In genomic region chr10:34017281-34017680, GRCh38 we compare ENCODE assay signal across 22 cellular contexts.
DNase-seq lines count a peak whose midpoint lies in the region; ATAC-seq and TF ChIP-seq lines count a peak whose summit lies in the region.
"Had no signal": no experiment of that assay in that cellular context is flagged by ENCODE, and none has a peak within 500 bp of the region (broad histone marks: within the 10 kb centered on the region; RNA-seq: fewer than 3 reads in every experiment).

No MANE protein-coding gene starts in this region.

- no TSS peak for BruUV-seq in A673 (replicated peaks; lab: Mats Ljungman, UMichigan)
- BruUV-seq in OCI-LY7 (replicated peaks; lab: Mats Ljungman, UMichigan): no TSS peak

- H4K20me1 ChIP-seq in OCI-LY7 (ENCODE audit: insufficient read depth, low read length): no peaks in the 10 kb centered on the region

- no peaks in the 10 kb centered on the region for H3K9me3 Mint-ChIP-seq in activated T-helper 1 cell treated with anti-CD3 and anti-CD28 coated beads, Interleukin-12 subunit alpha, Interleukin-12 subunit beta, Interleukin-2, Interleukin-4 antibody, amounts not matched to agents 30 ng/mL and 10 ng/mL and 1 ng/mL, durations not matched to agents 14 hours and 24 hours and 36 hours
- peaks cover 0 to 6% of the 10 kb centered on the region in 2 donors for H3K9me3 Mint-ChIP-seq in stimulated activated naive B cell treated with anti-CD40 and anti-IgM and Interleukin-4, amounts not matched to agents 10 μg/mL and 1 μg/mL and 100 μg/mL, for 72 hours

- no peaks in the 10 kb centered on the region for H3K79me2 ChIP-seq in OCI-LY7 (ENCODE audit: insufficient read depth, low read depth, low read length)
- H3K79me2 ChIP-seq: parathyroid adenoma had no signal

- no peak overlapping the region for H3K27ac Mint-ChIP-seq in activated T-helper 1 cell treated with anti-CD3 and anti-CD28 coated beads, Interleukin-12 subunit alpha, Interleukin-12 subunit beta, Interleukin-2, Interleukin-4 antibody, amounts not matched to agents 30 ng/mL and 10 ng/mL and 1 ng/mL, durations not matched to agents 14 hours and 24 hours and 36 hours
- H3K27ac Mint-ChIP-seq in stimulated activated naive B cell treated with anti-CD40 and anti-IgM and Interleukin-4, amounts not matched to agents 10 μg/mL and 1 μg/mL and 100 μg/mL, for 72 hours: no peak overlapping the region
- H3K27ac Mint-ChIP-seq: activated naive CD8-positive, alpha-beta T cell; brain had no signal

- H3K4me2 ChIP-seq in OCI-LY7 (ENCODE audit: low read length): no peak overlapping the region

- POLR2A ChIA-PET in A673 (lab: Charles Lee; ENCODE audit: low non-redundant PET) (no interaction called here), OCI-LY7 (lab: Charles Lee) (no interaction called here)

- no peaks in the 10 kb centered on the region for H3K4me1 Mint-ChIP-seq in activated T-helper 1 cell treated with anti-CD3 and anti-CD28 coated beads, Interleukin-12 subunit alpha, Interleukin-12 subunit beta, Interleukin-2, Interleukin-4 antibody, amounts not matched to agents 30 ng/mL and 10 ng/mL and 1 ng/mL, durations not matched to agents 14 hours and 24 hours and 36 hours (ENCODE audit: low read depth)
- no peaks in the 10 kb centered on the region for H3K4me1 Mint-ChIP-seq in stimulated activated naive B cell treated with anti-CD40 and anti-IgM and Interleukin-4, amounts not matched to agents 10 μg/mL and 1 μg/mL and 100 μg/mL, for 72 hours

- no peak overlapping the region for H2AFZ ChIP-seq in OCI-LY7 (ENCODE audit: low read length)
- H2AFZ ChIP-seq: parathyroid adenoma had no signal

- DNase-seq in A673 (ENCODE audit: low spot score) (peak; percentile 12), OCI-LY7 (ENCODE audit: low spot score) (no peak), epithelial cell of proximal tubule (ENCODE audit: low read depth) (no peak), NCI-H2107 (lab: John Stamatoyannopoulos, UW) (no peak)
- DNase-seq in activated T-helper 1 cell treated with anti-CD3 and anti-CD28 coated beads, Interleukin-12 subunit alpha, Interleukin-12 subunit beta, Interleukin-2, Interleukin-4 antibody, amounts not matched to agents 30 ng/mL and 10 ng/mL and 1 ng/mL, durations not matched to agents 14 hours and 24 hours and 36 hours (ENCODE audit: low spot score): no peak
- DNase-seq in stimulated activated naive B cell treated with anti-CD40 and anti-IgM and Interleukin-4, amounts not matched to agents 10 μg/mL and 1 μg/mL and 100 μg/mL, for 72 hours: no peak
- DNase-seq: activated CD4-positive, alpha-beta T cell treated with anti-CD3 and anti-CD28 coated beads, Interleukin-2, amount 50 U/mL, for 48 hours; activated T-cell treated with anti-CD3 and anti-CD28 coated beads, Interleukin-2, amount 50 U/mL, for 1 hour; effector CD4-positive, alpha-beta T cell; hypothalamus; KBM-7; left ventricle myocardium inferior; NCI-H1105 treated with DMSO at 0.1 percent for 48 hours; NCI-H226; small intestine; stimulated activated CD4-positive, alpha-beta T cell treated with anti-CD3 and anti-CD28 coated beads, Interleukin-4, amount 100 ng/mL, for 4 hours had no signal

- H3K36me3 Mint-ChIP-seq in activated T-helper 1 cell treated with anti-CD3 and anti-CD28 coated beads, Interleukin-12 subunit alpha, Interleukin-12 subunit beta, Interleukin-2, Interleukin-4 antibody, amounts not matched to agents 30 ng/mL and 10 ng/mL and 1 ng/mL, durations not matched to agents 14 hours and 24 hours and 36 hours (ENCODE audit: low read depth): no peaks in the 10 kb centered on the region
- H3K36me3 Mint-ChIP-seq in stimulated activated naive B cell treated with anti-CD40 and anti-IgM and Interleukin-4, amounts not matched to agents 10 μg/mL and 1 μg/mL and 100 μg/mL, for 72 hours: no peaks in the 10 kb centered on the region
- H3K36me3 Mint-ChIP-seq: activated naive CD8-positive, alpha-beta T cell; brain had no signal

- H3K4me3 Mint-ChIP-seq in activated T-helper 1 cell treated with anti-CD3 and anti-CD28 coated beads, Interleukin-12 subunit alpha, Interleukin-12 subunit beta, Interleukin-2, Interleukin-4 antibody, amounts not matched to agents 30 ng/mL and 10 ng/mL and 1 ng/mL, durations not matched to agents 14 hours and 24 hours and 36 hours: no peak overlapping the region
- no peak overlapping the region for H3K4me3 Mint-ChIP-seq in stimulated activated naive B cell treated with anti-CD40 and anti-IgM and Interleukin-4, amounts not matched to agents 10 μg/mL and 1 μg/mL and 100 μg/mL, for 72 hours
- H3K4me3 Mint-ChIP-seq: activated naive CD8-positive, alpha-beta T cell; brain had no signal

- CTCF ChIA-PET in A673 (lab: Charles Lee): no interaction called here
- CTCF ChIA-PET in OCI-LY7 (lab: Charles Lee; ENCODE audit: unreplicated experiment): no interaction called here

- peaks cover 5% of the 10 kb centered on the region for H3K27me3 Mint-ChIP-seq in activated T-helper 1 cell treated with anti-CD3 and anti-CD28 coated beads, Interleukin-12 subunit alpha, Interleukin-12 subunit beta, Interleukin-2, Interleukin-4 antibody, amounts not matched to agents 30 ng/mL and 10 ng/mL and 1 ng/mL, durations not matched to agents 14 hours and 24 hours and 36 hours (ENCODE audit: insufficient read depth)
- H3K27me3 Mint-ChIP-seq in stimulated activated naive B cell treated with anti-CD40 and anti-IgM and Interleukin-4, amounts not matched to agents 10 μg/mL and 1 μg/mL and 100 μg/mL, for 72 hours: no peaks in the 10 kb centered on the region
- H3K27me3 Mint-ChIP-seq: activated naive CD8-positive, alpha-beta T cell had no signal

- H3K27ac ChIP-seq in A673 (ENCODE audit: low read depth, low read length, poor library complexity, severe bottlenecking) (no peak overlapping the region), OCI-LY7 (ENCODE audit: low read depth, low read length, poor library complexity, severe bottlenecking) (no peak overlapping the region)
- H3K27ac ChIP-seq: left ventricle myocardium inferior, parathyroid adenoma, SJSA1 had no signal

- intact Hi-C loops in A673 (cut with micrococcal nuclease; ENCODE audit: unreplicated experiment) (no loop called here), OCI-LY7 (cut with micrococcal nuclease; ENCODE audit: unreplicated experiment) (no loop called here)
- intact Hi-C loops in activated T-helper 1 cell treated with anti-CD3 and anti-CD28 coated beads, Interleukin-12 subunit alpha, Interleukin-12 subunit beta, Interleukin-2, Interleukin-4 antibody, amounts not matched to agents 30 ng/mL and 10 ng/mL and 1 ng/mL, durations not matched to agents 14 hours and 24 hours and 36 hours (cut with micrococcal nuclease): no loop called here

- TF ChIP-seq CTCF in A673 (conservative IDR thresholded peaks at IDR 0.05; ENCODE audit: low read depth, low read length) (peak; percentile 38), GM12873 (IDR thresholded peaks at IDR 0.05; ENCODE audit: insufficient read depth, low read depth, low read length, missing control alignments) (peak; percentile 20), OCI-LY7 (conservative IDR thresholded peaks at IDR 0.05; ENCODE audit: low read length) (peak; percentile 41), epithelial cell of proximal tubule (conservative IDR thresholded peaks at IDR 0.05; ENCODE audit: low read depth, low read length) (peak; percentile 34)

- ATAC-seq in GM21723 (IDR thresholded peaks at IDR 0.05; ENCODE audit: unreplicated experiment): no peak
- no peak for ATAC-seq in stimulated activated naive B cell treated with anti-CD40 and anti-IgM and Interleukin-4, amounts not matched to agents 10 μg/mL and 1 μg/mL and 100 μg/mL, for 72 hours (replicated peaks)

- H3K9me3 ChIP-seq in A673 (ENCODE audit: low read depth, low read length, poor library complexity, severe bottlenecking): no peaks in the 10 kb centered on the region
- no peaks in the 10 kb centered on the region for H3K9me3 ChIP-seq in OCI-LY7 (ENCODE audit: low read length)
- H3K9me3 ChIP-seq: left ventricle myocardium inferior, SJSA1 had no signal

- H3K9me2 ChIP-seq in OCI-LY7 (ENCODE audit: insufficient read depth, low read length): no peaks in the 10 kb centered on the region

- no peaks in the 10 kb centered on the region for H3K36me3 ChIP-seq in A673 (ENCODE audit: insufficient read depth, low read length, poor library complexity, severe bottlenecking)
- H3K36me3 ChIP-seq in OCI-LY7 (ENCODE audit: insufficient read depth, low read length): no peaks in the 10 kb centered on the region
- H3K36me3 ChIP-seq: left ventricle myocardium inferior, SJSA1 had no signal

- H3K4me1 ChIP-seq in A673 (ENCODE audit: insufficient read depth, low read length, poor library complexity, severe bottlenecking) (no peaks in the 10 kb centered on the region), OCI-LY7 (ENCODE audit: insufficient read depth, low read length, poor library complexity, severe bottlenecking) (no peaks in the 10 kb centered on the region)
- H3K4me1 ChIP-seq: left ventricle myocardium inferior, parathyroid adenoma, SJSA1 had no signal

- H3K4me3 ChIP-seq in A673 (ENCODE audit: low read depth, low read length, poor library complexity, severe bottlenecking) (no peak overlapping the region), OCI-LY7 (ENCODE audit: low read depth, low read length, poor library complexity, severe bottlenecking) (no peak overlapping the region), epithelial cell of proximal tubule (ENCODE audit: low read depth, low read length) (no peak overlapping the region)
- H3K4me3 ChIP-seq: left ventricle myocardium inferior, SJSA1 had no signal

- H3K27me3 ChIP-seq in A673 (replicated peaks; ENCODE audit: insufficient read depth, low read depth, low read length, poor library complexity): no peaks in the 10 kb centered on the region
- H3K27me3 ChIP-seq: SJSA1 had no signal
